1 cellular context compared by ENCODE assay signal in genomic region chr1:27348861-27349783, GRCh38.
TF ChIP-seq lines count a peak whose summit lies in the region.

No MANE protein-coding gene starts in this region.

TF ChIP-seq in HEK293, 187 proteins besides CTCF, POLR2A, EP300 and RAD21 (continued from another document and continues in another):
- TF ChIP-seq ZNF843 (tag by site-specific recombination; IDR thresholded peaks at IDR 0.05), result 0 out of 2 replicates have a peak, but pooled peaks have one; percentile 5
- TF ChIP-seq PATZ1 (tag by site-specific recombination; IDR thresholded peaks at IDR 0.05), result peak; percentile 89
- 0 out of 2 replicates have a peak, but pooled peaks have one; percentile 27 for TF ChIP-seq KLF9 (tag by site-specific recombination; IDR thresholded peaks at IDR 0.05; ENCODE audit: low read depth)
- peak; percentile 50; the same call in 1 of the 2 replicates for TF ChIP-seq ZNF600 (tag by site-specific recombination; IDR thresholded peaks at IDR 0.05)
- peak; percentile 58; the same call in 1 of the 2 replicates for TF ChIP-seq KLF17 (tag by site-specific recombination; IDR thresholded peaks at IDR 0.05)
- TF ChIP-seq KLF7 (tag by site-specific recombination; IDR thresholded peaks at IDR 0.05; ENCODE audit: borderline replicate concordance), result 0 out of 2 replicates have a peak, but pooled peaks have one; percentile 6
- TF ChIP-seq ZBTB10 (tag by site-specific recombination; IDR thresholded peaks at IDR 0.05), result peak; percentile 40; the same call in 1 of the 2 replicates
- peak; percentile 98 for TF ChIP-seq SCRT2 (tag by site-specific recombination; IDR thresholded peaks at IDR 0.05)
- no peak for TF ChIP-seq ZNF48 (tag by site-specific recombination; IDR thresholded peaks at IDR 0.05)
- TF ChIP-seq ZNF37A (tag by site-specific recombination; IDR thresholded peaks at IDR 0.05), result no peak
- no peak for TF ChIP-seq ZNF292 (tag by site-specific recombination; IDR thresholded peaks at IDR 0.05; ENCODE audit: borderline replicate concordance, low read depth)
- peak; percentile 63 for TF ChIP-seq ZBTB26 (tag by site-specific recombination; optimal IDR thresholded peaks at IDR 0.05)
- 0 out of 2 replicates have a peak, but pooled peaks have one; percentile 7 for TF ChIP-seq PRDM4 (tag by site-specific recombination; IDR thresholded peaks at IDR 0.05)
- peak; percentile 71 for TF ChIP-seq GLIS1 (tag by site-specific recombination; IDR thresholded peaks at IDR 0.05)
- peak; percentile 55; the same call in 1 of the 2 replicates for TF ChIP-seq ZFP69B (tag by site-specific recombination; IDR thresholded peaks at IDR 0.05)
- no peak for TF ChIP-seq ZBTB48 (tag by site-specific recombination; IDR thresholded peaks at IDR 0.05)
- peak; percentile 69 for TF ChIP-seq ZNF692 (tag by site-specific recombination; IDR thresholded peaks at IDR 0.05)
- peak; percentile 39; the same call in 1 of the 2 replicates for TF ChIP-seq HIC1 (tag by site-specific recombination; IDR thresholded peaks at IDR 0.05)
- peak; percentile 53; the same call in 1 of the 2 replicates for TF ChIP-seq ZBTB7A (tag by site-specific recombination; IDR thresholded peaks at IDR 0.05; ENCODE audit: low read depth)
- peak; percentile 53 for TF ChIP-seq ZFHX2 (tag by site-specific recombination; conservative IDR thresholded peaks at IDR 0.05)
- TF ChIP-seq SP3 (tag by site-specific recombination; IDR thresholded peaks at IDR 0.05), result peak; percentile 81
- TF ChIP-seq KLF10 (tag by site-specific recombination; IDR thresholded peaks at IDR 0.05), result peak; percentile 44; the same call in 1 of the 2 replicates
- peak; percentile 77 for TF ChIP-seq ZBTB6 (tag by site-specific recombination; IDR thresholded peaks at IDR 0.05)
- peak; percentile 70 for TF ChIP-seq ZBTB20 (tag by site-specific recombination; IDR thresholded peaks at IDR 0.05)
- TF ChIP-seq BCL11A (tag by site-specific recombination; IDR thresholded peaks at IDR 0.05; ENCODE audit: low read depth), result peak; percentile 100
- TF ChIP-seq OVOL3 (tag by site-specific recombination; IDR thresholded peaks at IDR 0.05), result no peak
- TF ChIP-seq ZNF341 (tag by site-specific recombination; IDR thresholded peaks at IDR 0.05; ENCODE audit: low read depth), result peak; percentile 74
- TF ChIP-seq ZNF335 (tag by site-specific recombination; conservative IDR thresholded peaks at IDR 0.05), result no peak; the same call in 1 of the 2 replicates
- 0 out of 2 replicates have a peak, but pooled peaks have one; percentile 58 for TF ChIP-seq PBX3 (CRISPR knock-in tag; IDR thresholded peaks at IDR 0.05)
- TF ChIP-seq ZNF561 (tag by site-specific recombination; IDR thresholded peaks at IDR 0.05; ENCODE audit: borderline replicate concordance), result peak; percentile 57; the same call in 1 of the 2 replicates
- TF ChIP-seq ZNF202 (tag by site-specific recombination; IDR thresholded peaks at IDR 0.05; ENCODE audit: borderline replicate concordance), result no peak
- TF ChIP-seq ZIC2 (tag by site-specific recombination; IDR thresholded peaks at IDR 0.05), result no peak
- TF ChIP-seq REPIN1 (tag by site-specific recombination; IDR thresholded peaks at IDR 0.05; ENCODE audit: low read depth), result no peak
- peak; percentile 90 for TF ChIP-seq SCRT1 (tag by site-specific recombination; IDR thresholded peaks at IDR 0.05; ENCODE audit: borderline replicate concordance)
- no peak for TF ChIP-seq TRIM28 (IDR thresholded peaks at IDR 0.05; ENCODE audit: borderline replicate concordance, low read length)
- no peak; the same call in 1 of the 2 replicates for TF ChIP-seq ZXDB (tag by site-specific recombination; IDR thresholded peaks at IDR 0.05)
- TF ChIP-seq KLF1 (tag by site-specific recombination; IDR thresholded peaks at IDR 0.05), result 0 out of 2 replicates have a peak, but pooled peaks have one; percentile 10
- peak; percentile 68; the same call in 1 of the 2 replicates for TF ChIP-seq KLF8 (tag by site-specific recombination; IDR thresholded peaks at IDR 0.05)
- TF ChIP-seq OSR2 (tag by site-specific recombination; IDR thresholded peaks at IDR 0.05), result peak; percentile 31; the same call in 1 of the 2 replicates
- TF ChIP-seq SP2 (tag by site-specific recombination; IDR thresholded peaks at IDR 0.05), result peak; percentile 59
- TF ChIP-seq KLF16 (tag by site-specific recombination; IDR thresholded peaks at IDR 0.05), result peak; percentile 74; the same call in 1 of the 2 replicates
